In genomic region chr11:65116370-65117205, GRCh38 we compare ENCODE assay signal across 1 cellular context.
TF ChIP-seq lines count a peak whose summit lies in the region.

No MANE protein-coding gene starts in this region.

TF ChIP-seq in K562, 482 proteins besides CTCF, POLR2A, EP300 and RAD21 (continued from another document):
- TF ChIP-seq CREB3L1 (IDR thresholded peaks at IDR 0.05; ENCODE audit: borderline replicate concordance, low read depth), result no peak
- TF ChIP-seq ELF1 (tag; IDR thresholded peaks at IDR 0.05), result no peak
- TF ChIP-seq GMEB1 (CRISPR knock-in tag; IDR thresholded peaks at IDR 0.05), result no peak
- TF ChIP-seq NONO (IDR thresholded peaks at IDR 0.05; ENCODE audit: low read depth in 2 of 2, low read length in 1 of 2), result no peak
- TF ChIP-seq MYC (IDR thresholded peaks at IDR 0.05; ENCODE audit: low read depth, low read length), result peak; percentile 39; the same call in 1 of the 2 replicates
- TF ChIP-seq MYC (CRISPR knock-in tag; IDR thresholded peaks at IDR 0.05; ENCODE audit: borderline replicate concordance, low read depth), result no peak
- 0 out of 2 replicates have a peak, but pooled peaks have one; percentile 19 for TF ChIP-seq ZNF77 (CRISPR knock-in tag; IDR thresholded peaks at IDR 0.05)
- peak; percentile 8 for TF ChIP-seq ARID4B (CRISPR knock-in tag; IDR thresholded peaks at IDR 0.05)
- no peak for TF ChIP-seq THAP12 (CRISPR knock-in tag; IDR thresholded peaks at IDR 0.05)
- TF ChIP-seq NFIX (CRISPR knock-in tag; IDR thresholded peaks at IDR 0.05; ENCODE audit: low read depth), result no peak
- 0 out of 2 replicates have a peak, but pooled peaks have one; percentile 13 for TF ChIP-seq SAFB (IDR thresholded peaks at IDR 0.05; ENCODE audit: borderline replicate concordance, low read depth, low read length)
- TF ChIP-seq ZC3H4 (CRISPR knock-in tag; IDR thresholded peaks at IDR 0.05; ENCODE audit: borderline replicate concordance), result peak; percentile 80; the same call in 1 of the 2 replicates
- TF ChIP-seq BCLAF1 (IDR thresholded peaks at IDR 0.05; ENCODE audit: borderline replicate concordance in 1 of 2, control insufficient read depth in 1 of 2, low read depth in 2 of 2, low read length in 1 of 2), result no peak
- TF ChIP-seq PCBP1 (IDR thresholded peaks at IDR 0.05; ENCODE audit: low read depth, low read length, poor library complexity, severe bottlenecking), result no peak
